In genomic region chr1:109426278-109427170, GRCh38 we compare ENCODE assay signal across 1 cellular context.
TF ChIP-seq lines count a peak whose summit lies in the region.

Gene PSMA5, minus strand, starts transcription at chr1:109426448. Its CDS starts 118 bp downstream, at chr1:109426330.

TF ChIP-seq in HEK293, 187 proteins besides CTCF, POLR2A, EP300 and RAD21 (continued from another document and continues in another):
- TF ChIP-seq KLF17 (tag by site-specific recombination; IDR thresholded peaks at IDR 0.05) (no peak), ZBTB44 (tag by site-specific recombination; IDR thresholded peaks at IDR 0.05) (0 out of 2 replicates have a peak, but pooled peaks have one; percentile 29), TRIM28 (IDR thresholded peaks at IDR 0.05; ENCODE audit: borderline replicate concordance, low read length) (no peak), ZBTB26 (tag by site-specific recombination; optimal IDR thresholded peaks at IDR 0.05) (peak; percentile 75), BCL11B (tag by site-specific recombination; IDR thresholded peaks at IDR 0.05; ENCODE audit: low read depth) (no peak; the same call in 1 of the 2 replicates), ZSCAN18 (tag by site-specific recombination; IDR thresholded peaks at IDR 0.05) (no peak; the same call in 1 of the 2 replicates), ZNF362 (tag by site-specific recombination; IDR thresholded peaks at IDR 0.05) (no peak; the same call in 1 of the 2 replicates), SP2 (tag by site-specific recombination; IDR thresholded peaks at IDR 0.05) (peak; percentile 99), ZBTB8A (tag by site-specific recombination; IDR thresholded peaks at IDR 0.05) (peak; percentile 73), ZFP3 (tag by site-specific recombination; IDR thresholded peaks at IDR 0.05; ENCODE audit: low read depth) (no peak), OSR2 (tag by site-specific recombination; IDR thresholded peaks at IDR 0.05) (0 out of 2 replicates have a peak, but pooled peaks have one; percentile 1), ZNF558 (tag by site-specific recombination; IDR thresholded peaks at IDR 0.05) (peak; percentile 27; the same call in 1 of the 2 replicates), ZNF837 (tag by site-specific recombination; IDR thresholded peaks at IDR 0.05) (no peak), HOXC10 (CRISPR knock-in tag; IDR thresholded peaks at IDR 0.05) (no peak), SP3 (tag by site-specific recombination; IDR thresholded peaks at IDR 0.05) (peak; percentile 96), ZNF792 (tag by site-specific recombination; IDR thresholded peaks at IDR 0.05) (no peak), GLIS1 (tag by site-specific recombination; IDR thresholded peaks at IDR 0.05) (peak; percentile 86), ZNF169 (tag by site-specific recombination; IDR thresholded peaks at IDR 0.05) (no peak), KLF7 (tag by site-specific recombination; IDR thresholded peaks at IDR 0.05; ENCODE audit: borderline replicate concordance) (no peak), ZNF518A (tag by site-specific recombination; conservative IDR thresholded peaks at IDR 0.05; ENCODE audit: low read depth) (peak; percentile 55; the same call in 1 of the 2 replicates), ZNF16 (tag by site-specific recombination; IDR thresholded peaks at IDR 0.05; ENCODE audit: low read depth) (no peak), ZBTB49 (tag by site-specific recombination; IDR thresholded peaks at IDR 0.05; ENCODE audit: low read depth) (no peak), ZNF366 (tag by site-specific recombination; conservative IDR thresholded peaks at IDR 0.05) (no peak), ZBTB7A (tag by site-specific recombination; IDR thresholded peaks at IDR 0.05; ENCODE audit: low read depth) (no peak), PRDM4 (tag by site-specific recombination; IDR thresholded peaks at IDR 0.05) (no peak), PRDM6 (tag by site-specific recombination; IDR thresholded peaks at IDR 0.05) (no peak), ZSCAN30 (tag by site-specific recombination; IDR thresholded peaks at IDR 0.05) (peak; percentile 63; the same call in 1 of the 2 replicates), KLF9 (tag by site-specific recombination; IDR thresholded peaks at IDR 0.05; ENCODE audit: low read depth) (0 out of 2 replicates have a peak, but pooled peaks have one; percentile 4), ZBTB17 (tag by site-specific recombination; IDR thresholded peaks at IDR 0.05) (peak; percentile 92), EGR2 (tag by site-specific recombination; IDR thresholded peaks at IDR 0.05; ENCODE audit: low read depth) (peak; percentile 41; the same call in 1 of the 2 replicates), ZNF514 (tag by site-specific recombination; IDR thresholded peaks at IDR 0.05) (no peak), ZNF645 (tag by site-specific recombination; IDR thresholded peaks at IDR 0.05) (no peak), ELK4 (IDR thresholded peaks at IDR 0.05; ENCODE audit: borderline replicate concordance, low read depth, low read length) (no peak)
